ENCODE assay signal across 12 cellular contexts in the genomic region with DNA sequence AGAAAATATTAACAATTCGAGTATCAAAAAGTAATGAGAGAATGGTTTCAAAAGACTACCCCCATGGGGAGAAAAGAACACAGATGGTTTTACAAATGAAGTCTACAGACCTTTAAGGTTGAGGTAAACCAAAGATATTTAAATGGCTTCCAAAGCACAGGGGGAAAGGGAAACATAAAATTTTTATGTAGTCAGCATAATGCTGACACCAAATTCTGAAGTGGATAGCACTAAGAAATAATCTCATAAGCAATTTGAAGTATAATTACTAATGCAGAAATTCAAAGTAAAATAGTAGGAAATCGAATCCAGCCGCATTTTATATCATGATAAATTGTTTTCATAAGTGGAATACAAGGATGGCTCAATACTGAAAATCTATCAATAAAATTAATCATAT. TPM values are rescaled to one million over a fixed set of nuclear protein-coding genes. Genes with fewer than 3 reads are reported as not detected.
"Had no signal": no experiment of that assay in that cellular context is flagged by ENCODE, and none has a peak within 500 bp of the region (broad histone marks: within the 10 kb centered on the region; RNA-seq: fewer than 3 reads in every experiment).

No MANE protein-coding gene starts in this region.

- H3K4me2 ChIP-seq: GM23338 had no signal

- FAIRE-seq: H1, H54 had no signal

- H3K36me3 ChIP-seq: HAP-1 had no signal

- H3K9me3 ChIP-seq: HAP-1 had no signal

- H3K27ac ChIP-seq: GM23248 had no signal

- H3K9ac ChIP-seq: GM23248 had no signal

- H3K4me1 ChIP-seq: HAP-1 had no signal

- DNase-seq: GM23248, GOT3, H7, H9, HCEC 1CT, HFFc6 had no signal

- H2AFZ ChIP-seq: GM23248, GM23338 had no signal

- ATAC-seq: GM23338, HCT116 had no signal

- H3K4me3 ChIP-seq: GM23248, GM23338, HAP-1 had no signal

RNA-seq across cellular contexts. Expression of a gene that starts 30.3 kb away (rescaled TPM):
- total RNA-seq: GM23248, H4, HFFc6 had no signal
- polyA plus RNA-seq: GM23248 had no signal
